In the genomic region with DNA sequence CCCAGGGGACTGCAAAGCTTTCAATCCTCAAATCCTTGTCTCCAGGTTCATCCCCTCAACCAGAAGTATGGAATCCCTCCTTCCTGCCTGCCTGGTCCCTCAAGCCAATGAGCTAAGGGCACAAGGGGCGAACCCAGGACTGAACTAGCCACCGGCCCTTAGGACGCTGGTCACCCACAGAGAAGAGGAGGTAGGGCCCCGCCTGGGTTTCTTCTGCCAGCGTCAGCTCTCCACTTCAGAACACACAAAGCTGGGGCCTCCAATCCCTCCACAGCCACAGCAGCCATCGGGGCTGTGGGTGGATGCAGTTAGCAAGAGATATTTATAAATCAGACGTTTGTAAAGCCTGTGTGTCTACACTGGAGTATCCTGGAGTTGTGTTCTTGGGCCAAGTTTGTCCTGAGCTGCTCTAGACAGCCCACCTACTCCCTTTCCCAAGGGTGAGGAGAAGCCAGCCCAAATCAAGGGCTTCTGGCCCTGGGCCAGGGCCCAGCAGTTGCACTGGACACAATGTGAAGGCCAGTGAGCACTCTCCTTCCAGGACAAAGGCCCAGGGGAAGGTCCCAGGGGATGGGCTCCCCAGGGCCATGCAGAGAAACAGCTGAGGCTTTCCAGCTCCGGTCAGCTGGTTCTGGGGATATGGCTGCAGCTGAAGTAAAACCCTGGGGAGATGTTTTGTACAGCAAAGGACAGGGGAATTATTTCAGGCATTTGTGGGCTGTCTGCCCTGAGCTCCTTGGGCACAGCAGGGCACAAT, we compare ENCODE assay signal across 1 cellular context.
TF ChIP-seq lines count a peak whose summit lies in the region.

No MANE protein-coding gene starts in this region.

TF ChIP-seq in HepG2, 621 proteins besides CTCF, POLR2A, EP300 and RAD21 (continues in another document):
- peak; percentile 89; the same call in 1 of the 2 replicates for TF ChIP-seq SSRP1 (CRISPR knock-in tag; IDR thresholded peaks at IDR 0.05)
- TF ChIP-seq CC2D1A (CRISPR knock-in tag; IDR thresholded peaks at IDR 0.05) = no peak; the same call in 1 of the 2 replicates
- TF ChIP-seq, protein P1, sequence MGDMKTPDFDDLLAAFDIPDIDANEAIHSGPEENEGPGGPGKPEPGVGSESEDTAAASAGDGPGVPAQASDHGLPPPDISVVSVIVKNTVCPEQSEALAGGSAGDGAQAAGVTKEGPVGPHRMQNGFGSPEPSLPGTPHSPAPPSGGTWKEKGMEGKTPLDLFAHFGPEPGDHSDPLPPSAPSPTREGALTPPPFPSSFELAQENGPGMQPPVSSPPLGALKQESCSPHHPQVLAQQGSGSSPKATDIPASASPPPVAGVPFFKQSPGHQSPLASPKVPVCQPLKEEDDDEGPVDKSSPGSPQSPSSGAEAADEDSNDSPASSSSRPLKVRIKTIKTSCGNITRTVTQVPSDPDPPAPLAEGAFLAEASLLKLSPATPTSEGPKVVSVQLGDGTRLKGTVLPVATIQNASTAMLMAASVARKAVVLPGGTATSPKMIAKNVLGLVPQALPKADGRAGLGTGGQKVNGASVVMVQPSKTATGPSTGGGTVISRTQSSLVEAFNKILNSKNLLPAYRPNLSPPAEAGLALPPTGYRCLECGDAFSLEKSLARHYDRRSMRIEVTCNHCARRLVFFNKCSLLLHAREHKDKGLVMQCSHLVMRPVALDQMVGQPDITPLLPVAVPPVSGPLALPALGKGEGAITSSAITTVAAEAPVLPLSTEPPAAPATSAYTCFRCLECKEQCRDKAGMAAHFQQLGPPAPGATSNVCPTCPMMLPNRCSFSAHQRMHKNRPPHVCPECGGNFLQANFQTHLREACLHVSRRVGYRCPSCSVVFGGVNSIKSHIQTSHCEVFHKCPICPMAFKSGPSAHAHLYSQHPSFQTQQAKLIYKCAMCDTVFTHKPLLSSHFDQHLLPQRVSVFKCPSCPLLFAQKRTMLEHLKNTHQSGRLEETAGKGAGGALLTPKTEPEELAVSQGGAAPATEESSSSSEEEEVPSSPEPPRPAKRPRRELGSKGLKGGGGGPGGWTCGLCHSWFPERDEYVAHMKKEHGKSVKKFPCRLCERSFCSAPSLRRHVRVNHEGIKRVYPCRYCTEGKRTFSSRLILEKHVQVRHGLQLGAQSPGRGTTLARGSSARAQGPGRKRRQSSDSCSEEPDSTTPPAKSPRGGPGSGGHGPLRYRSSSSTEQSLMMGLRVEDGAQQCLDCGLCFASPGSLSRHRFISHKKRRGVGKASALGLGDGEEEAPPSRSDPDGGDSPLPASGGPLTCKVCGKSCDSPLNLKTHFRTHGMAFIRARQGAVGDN (CRISPR knock-in tag; IDR thresholded peaks at IDR 0.05) = peak; percentile 73
- peak; percentile 40; the same call in 1 of the 2 replicates for TF ChIP-seq ARID2 (CRISPR knock-in tag; IDR thresholded peaks at IDR 0.05; ENCODE audit: borderline replicate concordance)
- peak; percentile 22 for TF ChIP-seq POLR2AphosphoS5 (IDR thresholded peaks at IDR 0.05; ENCODE audit: low read depth, low read length)
- TF ChIP-seq RBFOX2 (IDR thresholded peaks at IDR 0.05; ENCODE audit: low read depth, low read length) = peak; percentile 66
- 0 out of 2 replicates have a peak, but pooled peaks have one; percentile 9 for TF ChIP-seq THAP11 (CRISPR knock-in tag; IDR thresholded peaks at IDR 0.05)
- TF ChIP-seq ZNF782 (CRISPR knock-in tag; IDR thresholded peaks at IDR 0.05; ENCODE audit: borderline replicate concordance) = 0 out of 2 replicates have a peak, but pooled peaks have one; percentile 68
- no peak for TF ChIP-seq NCOA1 (CRISPR knock-in tag; IDR thresholded peaks at IDR 0.05)
- TF ChIP-seq ZNF484 (CRISPR knock-in tag; IDR thresholded peaks at IDR 0.05; ENCODE audit: borderline replicate concordance, low read depth) = 0 out of 2 replicates have a peak, but pooled peaks have one; percentile 44
- peak; percentile 56; the same call in 1 of the 2 replicates for TF ChIP-seq ZNF510 (CRISPR knock-in tag; IDR thresholded peaks at IDR 0.05; ENCODE audit: low read depth)
- TF ChIP-seq, protein P2, sequence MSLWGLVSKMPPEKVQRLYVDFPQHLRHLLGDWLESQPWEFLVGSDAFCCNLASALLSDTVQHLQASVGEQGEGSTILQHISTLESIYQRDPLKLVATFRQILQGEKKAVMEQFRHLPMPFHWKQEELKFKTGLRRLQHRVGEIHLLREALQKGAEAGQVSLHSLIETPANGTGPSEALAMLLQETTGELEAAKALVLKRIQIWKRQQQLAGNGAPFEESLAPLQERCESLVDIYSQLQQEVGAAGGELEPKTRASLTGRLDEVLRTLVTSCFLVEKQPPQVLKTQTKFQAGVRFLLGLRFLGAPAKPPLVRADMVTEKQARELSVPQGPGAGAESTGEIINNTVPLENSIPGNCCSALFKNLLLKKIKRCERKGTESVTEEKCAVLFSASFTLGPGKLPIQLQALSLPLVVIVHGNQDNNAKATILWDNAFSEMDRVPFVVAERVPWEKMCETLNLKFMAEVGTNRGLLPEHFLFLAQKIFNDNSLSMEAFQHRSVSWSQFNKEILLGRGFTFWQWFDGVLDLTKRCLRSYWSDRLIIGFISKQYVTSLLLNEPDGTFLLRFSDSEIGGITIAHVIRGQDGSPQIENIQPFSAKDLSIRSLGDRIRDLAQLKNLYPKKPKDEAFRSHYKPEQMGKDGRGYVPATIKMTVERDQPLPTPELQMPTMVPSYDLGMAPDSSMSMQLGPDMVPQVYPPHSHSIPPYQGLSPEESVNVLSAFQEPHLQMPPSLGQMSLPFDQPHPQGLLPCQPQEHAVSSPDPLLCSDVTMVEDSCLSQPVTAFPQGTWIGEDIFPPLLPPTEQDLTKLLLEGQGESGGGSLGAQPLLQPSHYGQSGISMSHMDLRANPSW (CRISPR knock-in tag; IDR thresholded peaks at IDR 0.05; ENCODE audit: borderline replicate concordance) = peak; percentile 35; the same call in 1 of the 2 replicates
- TF ChIP-seq ZBTB21 (CRISPR knock-in tag; IDR thresholded peaks at IDR 0.05) = no peak
- TF ChIP-seq ZNF709 (CRISPR knock-in tag; IDR thresholded peaks at IDR 0.05) = no peak; the same call in 1 of the 2 replicates
- TF ChIP-seq, protein P3, sequence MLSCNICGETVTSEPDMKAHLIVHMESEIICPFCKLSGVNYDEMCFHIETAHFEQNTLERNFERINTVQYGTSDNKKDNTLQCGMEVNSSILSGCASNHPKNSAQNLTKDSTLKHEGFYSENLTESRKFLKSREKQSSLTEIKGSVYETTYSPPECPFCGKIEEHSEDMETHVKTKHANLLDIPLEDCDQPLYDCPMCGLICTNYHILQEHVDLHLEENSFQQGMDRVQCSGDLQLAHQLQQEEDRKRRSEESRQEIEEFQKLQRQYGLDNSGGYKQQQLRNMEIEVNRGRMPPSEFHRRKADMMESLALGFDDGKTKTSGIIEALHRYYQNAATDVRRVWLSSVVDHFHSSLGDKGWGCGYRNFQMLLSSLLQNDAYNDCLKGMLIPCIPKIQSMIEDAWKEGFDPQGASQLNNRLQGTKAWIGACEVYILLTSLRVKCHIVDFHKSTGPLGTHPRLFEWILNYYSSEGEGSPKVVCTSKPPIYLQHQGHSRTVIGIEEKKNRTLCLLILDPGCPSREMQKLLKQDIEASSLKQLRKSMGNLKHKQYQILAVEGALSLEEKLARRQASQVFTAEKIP (CRISPR knock-in tag; IDR thresholded peaks at IDR 0.05; ENCODE audit: borderline replicate concordance) = no peak
- TF ChIP-seq, protein P4, sequence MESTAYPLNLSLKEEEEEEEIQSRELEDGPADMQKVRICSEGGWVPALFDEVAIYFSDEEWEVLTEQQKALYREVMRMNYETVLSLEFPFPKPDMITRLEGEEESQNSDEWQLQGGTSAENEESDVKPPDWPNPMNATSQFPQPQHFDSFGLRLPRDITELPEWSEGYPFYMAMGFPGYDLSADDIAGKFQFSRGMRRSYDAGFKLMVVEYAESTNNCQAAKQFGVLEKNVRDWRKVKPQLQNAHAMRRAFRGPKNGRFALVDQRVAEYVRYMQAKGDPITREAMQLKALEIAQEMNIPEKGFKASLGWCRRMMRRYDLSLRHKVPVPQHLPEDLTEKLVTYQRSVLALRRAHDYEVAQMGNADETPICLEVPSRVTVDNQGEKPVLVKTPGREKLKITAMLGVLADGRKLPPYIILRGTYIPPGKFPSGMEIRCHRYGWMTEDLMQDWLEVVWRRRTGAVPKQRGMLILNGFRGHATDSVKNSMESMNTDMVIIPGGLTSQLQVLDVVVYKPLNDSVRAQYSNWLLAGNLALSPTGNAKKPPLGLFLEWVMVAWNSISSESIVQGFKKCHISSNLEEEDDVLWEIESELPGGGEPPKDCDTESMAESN (CRISPR knock-in tag; conservative IDR thresholded peaks at IDR 0.05) = peak; percentile 25; the same call in 1 of the 2 replicates
- peak; percentile 56; the same call in 1 of the 2 replicates for TF ChIP-seq TOPORS (CRISPR knock-in tag; IDR thresholded peaks at IDR 0.05)
- TF ChIP-seq ZNF367 (CRISPR knock-in tag; IDR thresholded peaks at IDR 0.05; ENCODE audit: borderline replicate concordance) = no peak
- peak; percentile 20; the same call in 1 of the 2 replicates for TF ChIP-seq ZSCAN21 (CRISPR knock-in tag; IDR thresholded peaks at IDR 0.05; ENCODE audit: borderline replicate concordance)
- TF ChIP-seq KDM2A (CRISPR knock-in tag; IDR thresholded peaks at IDR 0.05; ENCODE audit: borderline replicate concordance, low read depth) = peak; percentile 97
- peak; percentile 80 for TF ChIP-seq REPIN1 (CRISPR knock-in tag; IDR thresholded peaks at IDR 0.05; ENCODE audit: borderline replicate concordance, low read depth)
- 0 out of 2 replicates have a peak, but pooled peaks have one; percentile 29 for TF ChIP-seq ZFYVE20 (CRISPR knock-in tag; IDR thresholded peaks at IDR 0.05; ENCODE audit: borderline replicate concordance, low read depth)
- TF ChIP-seq, protein P5, sequence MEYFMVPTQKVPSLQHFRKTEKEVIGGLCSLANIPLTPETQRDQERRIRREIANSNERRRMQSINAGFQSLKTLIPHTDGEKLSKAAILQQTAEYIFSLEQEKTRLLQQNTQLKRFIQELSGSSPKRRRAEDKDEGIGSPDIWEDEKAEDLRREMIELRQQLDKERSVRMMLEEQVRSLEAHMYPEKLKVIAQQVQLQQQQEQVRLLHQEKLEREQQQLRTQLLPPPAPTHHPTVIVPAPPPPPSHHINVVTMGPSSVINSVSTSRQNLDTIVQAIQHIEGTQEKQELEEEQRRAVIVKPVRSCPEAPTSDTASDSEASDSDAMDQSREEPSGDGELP (IDR thresholded peaks at IDR 0.05; ENCODE audit: borderline replicate concordance, low read depth) = peak; percentile 72; the same call in 1 of the 2 replicates
- TF ChIP-seq ZNF772 (CRISPR knock-in tag; IDR thresholded peaks at IDR 0.05) = peak; percentile 17; the same call in 1 of the 2 replicates
- TF ChIP-seq, protein P6, sequence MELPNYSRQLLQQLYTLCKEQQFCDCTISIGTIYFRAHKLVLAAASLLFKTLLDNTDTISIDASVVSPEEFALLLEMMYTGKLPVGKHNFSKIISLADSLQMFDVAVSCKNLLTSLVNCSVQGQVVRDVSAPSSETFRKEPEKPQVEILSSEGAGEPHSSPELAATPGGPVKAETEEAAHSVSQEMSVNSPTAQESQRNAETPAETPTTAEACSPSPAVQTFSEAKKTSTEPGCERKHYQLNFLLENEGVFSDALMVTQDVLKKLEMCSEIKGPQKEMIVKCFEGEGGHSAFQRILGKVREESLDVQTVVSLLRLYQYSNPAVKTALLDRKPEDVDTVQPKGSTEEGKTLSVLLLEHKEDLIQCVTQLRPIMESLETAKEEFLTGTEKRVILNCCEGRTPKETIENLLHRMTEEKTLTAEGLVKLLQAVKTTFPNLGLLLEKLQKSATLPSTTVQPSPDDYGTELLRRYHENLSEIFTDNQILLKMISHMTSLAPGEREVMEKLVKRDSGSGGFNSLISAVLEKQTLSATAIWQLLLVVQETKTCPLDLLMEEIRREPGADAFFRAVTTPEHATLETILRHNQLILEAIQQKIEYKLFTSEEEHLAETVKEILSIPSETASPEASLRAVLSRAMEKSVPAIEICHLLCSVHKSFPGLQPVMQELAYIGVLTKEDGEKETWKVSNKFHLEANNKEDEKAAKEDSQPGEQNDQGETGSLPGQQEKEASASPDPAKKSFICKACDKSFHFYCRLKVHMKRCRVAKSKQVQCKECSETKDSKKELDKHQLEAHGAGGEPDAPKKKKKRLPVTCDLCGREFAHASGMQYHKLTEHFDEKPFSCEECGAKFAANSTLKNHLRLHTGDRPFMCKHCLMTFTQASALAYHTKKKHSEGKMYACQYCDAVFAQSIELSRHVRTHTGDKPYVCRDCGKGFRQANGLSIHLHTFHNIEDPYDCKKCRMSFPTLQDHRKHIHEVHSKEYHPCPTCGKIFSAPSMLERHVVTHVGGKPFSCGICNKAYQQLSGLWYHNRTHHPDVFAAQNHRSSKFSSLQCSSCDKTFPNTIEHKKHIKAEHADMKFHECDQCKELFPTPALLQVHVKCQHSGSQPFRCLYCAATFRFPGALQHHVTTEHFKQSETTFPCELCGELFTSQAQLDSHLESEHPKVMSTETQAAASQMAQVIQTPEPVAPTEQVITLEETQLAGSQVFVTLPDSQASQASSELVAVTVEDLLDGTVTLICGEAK (IDR thresholded peaks at IDR 0.05) = no peak
- TF ChIP-seq, protein P6 (CRISPR knock-in tag; IDR thresholded peaks at IDR 0.05) = peak; percentile 38; the same call in 1 of the 2 replicates
- TF ChIP-seq RBM22 (optimal IDR thresholded peaks at IDR 0.05; ENCODE audit: low read length) = peak; percentile 93
- no peak for TF ChIP-seq NONO (IDR thresholded peaks at IDR 0.05)
- TF ChIP-seq NONO (CRISPR knock-in tag; conservative IDR thresholded peaks at IDR 0.05) = peak; percentile 67; the same call in 1 of the 2 replicates
- TF ChIP-seq FOXA3 (CRISPR knock-in tag; IDR thresholded peaks at IDR 0.05) = 0 out of 2 replicates have a peak, but pooled peaks have one; percentile 4
- 0 out of 2 replicates have a peak, but pooled peaks have one; percentile 37 for TF ChIP-seq TMF1 (CRISPR knock-in tag; IDR thresholded peaks at IDR 0.05; ENCODE audit: low read depth)
- TF ChIP-seq, protein P7, sequence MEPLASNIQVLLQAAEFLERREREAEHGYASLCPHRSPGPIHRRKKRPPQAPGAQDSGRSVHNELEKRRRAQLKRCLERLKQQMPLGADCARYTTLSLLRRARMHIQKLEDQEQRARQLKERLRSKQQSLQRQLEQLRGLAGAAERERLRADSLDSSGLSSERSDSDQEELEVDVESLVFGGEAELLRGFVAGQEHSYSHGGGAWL (CRISPR knock-in tag; IDR thresholded peaks at IDR 0.05) = no peak
